17 cellular contexts compared by ENCODE assay signal in the genomic region with DNA sequence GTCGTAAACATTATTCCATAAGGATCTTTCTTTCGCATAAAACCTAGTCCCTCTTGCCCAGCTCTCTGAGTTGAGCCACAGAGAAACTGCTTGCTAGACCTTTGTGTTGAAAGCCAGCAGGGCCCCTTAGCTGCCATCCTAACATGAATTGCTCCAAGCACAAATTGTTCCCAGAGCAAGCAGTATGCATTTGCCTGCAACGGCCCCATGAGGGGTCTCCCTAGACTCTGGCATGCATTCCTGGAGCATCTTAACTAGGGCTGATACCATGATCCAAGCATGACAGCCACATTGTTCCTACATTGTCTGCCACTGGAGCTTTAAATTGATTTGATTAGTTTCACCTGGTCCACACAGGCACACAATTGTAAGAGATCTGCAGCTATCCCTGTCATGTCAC.
"Had no signal": no experiment of that assay in that cellular context is flagged by ENCODE, and none has a peak within 500 bp of the region (broad histone marks: within the 10 kb centered on the region; RNA-seq: fewer than 3 reads in every experiment).

No MANE protein-coding gene starts in this region.

- DNase-seq: erythroblast; foreskin keratinocyte; islet precursor cell; natural killer cell; posterior cingulate gyrus; sigmoid colon; stimulated activated CD4-positive, alpha-beta T cell treated with anti-CD3 and anti-CD28 coated beads, Interleukin-12 subunit alpha, Interleukin-12 subunit beta, amount 100 ng/mL, for 4 hours; stimulated activated naive CD8-positive, alpha-beta T cell treated with anti-CD3 and anti-CD28 coated beads, Interleukin-15, Interleukin-2, amounts not matched to agents 100 U/mL and 50 U/mL, for 24 hours; thyroid gland; uterus had no signal

- H3K9me3 ChIP-seq: neutrophil, right atrium auricular region, thyroid gland, uterus had no signal

- H3K4me3 Mint-ChIP-seq: mesothelial cell of epicardium, natural killer cell, type B pancreatic cell had no signal

- H3K9me3 Mint-ChIP-seq: type B pancreatic cell had no signal

- H3K27ac ChIP-seq: foreskin keratinocyte, neutrophil, right atrium auricular region, sigmoid colon, skin epidermis, suprapubic skin, thyroid gland, uterus had no signal

- H3K27me3 ChIP-seq: foreskin keratinocyte, neutrophil, right atrium auricular region, sigmoid colon, suprapubic skin, thyroid gland, uterus had no signal

- ATAC-seq: foreskin keratinocyte; left lobe of liver; natural killer cell; stimulated activated naive CD8-positive, alpha-beta T cell treated with anti-CD3 and anti-CD28 coated beads, Interleukin-15, Interleukin-2, amounts not matched to agents 100 U/mL and 50 U/mL, for 24 hours had no signal

- H3K27me3 Mint-ChIP-seq: type B pancreatic cell had no signal

- H3K4me1 ChIP-seq: foreskin keratinocyte, right atrium auricular region, sigmoid colon, suprapubic skin, thyroid gland, uterus had no signal

- H3K4me3 ChIP-seq: right atrium auricular region, sigmoid colon, skin epidermis, suprapubic skin, thyroid gland, uterus had no signal

- H3K36me3 Mint-ChIP-seq: mesothelial cell of epicardium, natural killer cell, type B pancreatic cell had no signal

- H3K27ac Mint-ChIP-seq: mesothelial cell of epicardium, natural killer cell, type B pancreatic cell had no signal

- H3K36me3 ChIP-seq: neutrophil, right atrium auricular region, sigmoid colon, suprapubic skin, thyroid gland, uterus had no signal

- H3K4me1 Mint-ChIP-seq: mesothelial cell of epicardium, natural killer cell had no signal
